18 cellular contexts compared by ENCODE assay signal in genomic region chr10:80528901-80529300, GRCh38. TPM values are rescaled to one million over a fixed set of nuclear protein-coding genes. Genes with fewer than 3 reads are reported as not detected.
DNase-seq lines count a peak whose midpoint lies in the region; ATAC-seq and TF ChIP-seq lines count a peak whose summit lies in the region.
"Had no signal": no experiment of that assay in that cellular context is flagged by ENCODE, and none has a peak within 500 bp of the region (broad histone marks: within the 10 kb centered on the region; RNA-seq: fewer than 3 reads in every experiment).

No MANE protein-coding gene starts in this region.

- no peaks in the 10 kb centered on the region for H3K4me1 ChIP-seq in IMR-90 (ENCODE audit: control insufficient read depth, insufficient read depth, low read length)
- peaks cover 9 to 92% (median 63%) of the 10 kb centered on the region in 6 donors for H3K4me1 ChIP-seq in spleen
- H3K4me1 ChIP-seq in mesenchymal stem cell (ENCODE audit: control insufficient read depth, insufficient read depth, low read depth, low read length), result peaks cover 15% of the 10 kb centered on the region
- H3K4me1 ChIP-seq: uterus had no signal

- H3K23ac ChIP-seq in IMR-90 (ENCODE audit: low read depth, low read length), result no peak overlapping the region
- peak overlapping the region in 1 of 2 experiments; percentile 9 for H3K23ac ChIP-seq in mesenchymal stem cell (ENCODE audit: low read length in 2 of 2)

- H3K18ac ChIP-seq in IMR-90 (ENCODE audit: low read depth, low read length) (no peak overlapping the region), mesenchymal stem cell (ENCODE audit: low read depth in 1 of 2, low read length in 2 of 2) (no peak overlapping the region)

- H2BK20ac ChIP-seq in IMR-90 (ENCODE audit: low read depth, low read length), result no peak overlapping the region

- CTCF ChIA-PET in activated CD8-positive, alpha-beta memory T cell treated with anti-CD3 and anti-CD28 coated beads, Interleukin-2, amount 10 ng/mL, durations not matched to agents 7 days and 5 days (lab: Charles Lee), result interaction anchor here (0.8 to 7.7 kb wide), 3 partner anchors 24 to 85 kb away, joined by 3 to 45 read pairs (median 28); no protein-coding TSS in a partner anchor
- CTCF ChIA-PET in IMR-90 (lab: Yijun Ruan, JAX), result interaction anchor here (0.6 kb wide), 1 partner anchor 28 kb away, joined by 3 read pairs; no protein-coding TSS in a partner anchor

- H2AK9ac ChIP-seq in IMR-90 (replicated peaks; ENCODE audit: low read depth, low read length, poor library complexity), result no peak overlapping the region

- no peak overlapping the region for H3K27ac ChIP-seq in IMR-90 (ENCODE audit: insufficient read depth, low read length)
- H3K27ac ChIP-seq in spleen, result peak overlapping the region in 5 of 8 donors; percentile 11 to 60 (median 54)
- H3K27ac ChIP-seq in mesenchymal stem cell (ENCODE audit: low read length, poor library complexity, severe bottlenecking), result no peak overlapping the region
- H3K27ac ChIP-seq: hepatocyte, ovary, SK-N-MC, uterus had no signal

- H3K9me3 Mint-ChIP-seq in activated CD8-positive, alpha-beta memory T cell treated with anti-CD3 and anti-CD28 coated beads, Interleukin-2, amount 10 ng/mL, durations not matched to agents 7 days and 5 days (ENCODE audit: low read depth), result no peaks in the 10 kb centered on the region
- no peaks in the 10 kb centered on the region for H3K9me3 Mint-ChIP-seq in dendritic cell treated with granulocyte-macrophage colony-stimulating factor and Interleukin-4, amounts not matched to agents 40 ng/mL and 50 ng/mL, for 4 days
- H3K9me3 Mint-ChIP-seq: IgD-negative memory B cell had no signal

- TF ChIP-seq RAD21 in IMR-90 (IDR thresholded peaks at IDR 0.05; ENCODE audit: low read length), result no peak

- peaks cover 15% of the 10 kb centered on the region for H3K36me3 Mint-ChIP-seq in activated CD8-positive, alpha-beta memory T cell treated with anti-CD3 and anti-CD28 coated beads, Interleukin-2, amount 10 ng/mL, durations not matched to agents 7 days and 5 days
- H3K36me3 Mint-ChIP-seq in dendritic cell treated with granulocyte-macrophage colony-stimulating factor and Interleukin-4, amounts not matched to agents 40 ng/mL and 50 ng/mL, for 4 days (ENCODE audit: low read depth), result no peaks in the 10 kb centered on the region

- H3K4ac ChIP-seq in IMR-90 (ENCODE audit: low read depth, low read length) (no peak overlapping the region), mesenchymal stem cell (ENCODE audit: low read depth in 1 of 2, low read length in 2 of 2) (no peak overlapping the region)

- no peaks in the 10 kb centered on the region for H3K36me3 ChIP-seq in IMR-90 (ENCODE audit: control insufficient read depth, insufficient read depth, low read length)
- no peaks in the 10 kb centered on the region for H3K36me3 ChIP-seq in spleen
- peaks cover 0 to 3% of the 10 kb centered on the region in 2 experiments for H3K36me3 ChIP-seq in mesenchymal stem cell (ENCODE audit: control insufficient read depth in 1 of 2, insufficient read depth in 2 of 2, low read depth in 1 of 2, low read length in 2 of 2)
- H3K36me3 ChIP-seq: ovary, uterus had no signal

- H2BK12ac ChIP-seq in mesenchymal stem cell (ENCODE audit: low read length in 2 of 2), result peak overlapping the region in 1 of 2 experiments; percentile 21

- no peaks in the 10 kb centered on the region for H3K9me1 ChIP-seq in IMR-90 (ENCODE audit: insufficient read depth, low read length)

- H2BK15ac ChIP-seq in IMR-90 (ENCODE audit: low read depth, low read length) (no peak overlapping the region), mesenchymal stem cell (ENCODE audit: low read depth, poor library complexity, severe bottlenecking) (no peak overlapping the region)

- in situ Hi-C loops in IMR-90 (cut with MboI; ENCODE audit: low sequenced_read_pairs), result no loop called here

- intact Hi-C loops in IMR-90 (cut with micrococcal nuclease), result no loop called here
- intact Hi-C loops in dendritic cell treated with granulocyte-macrophage colony-stimulating factor and Interleukin-4, amounts not matched to agents 40 ng/mL and 50 ng/mL, for 4 days (cut with micrococcal nuclease), result no loop called here
- intact Hi-C loops in spleen (cut with DNase I; ENCODE audit: low total_unique reads), result no loop called here

- no peak overlapping the region for H3K56ac ChIP-seq in IMR-90 (ENCODE audit: extremely low read depth, insufficient read depth, low read length)

- H4K91ac ChIP-seq in IMR-90 (ENCODE audit: insufficient read depth, low read depth, low read length) (no peak overlapping the region), mesenchymal stem cell (ENCODE audit: low read length) (no peak overlapping the region)

- DNase-seq in activated CD8-positive, alpha-beta memory T cell treated with anti-CD3 and anti-CD28 coated beads, Interleukin-2, amount 10 ng/mL, durations not matched to agents 7 days and 5 days, result no peak
- DNase-seq in activated CD8-positive, alpha-beta memory T cell treated with anti-CD3 and anti-CD28 coated beads, Interleukin-2, amount 50 U/mL, for 4 hours, result no peak
- no peak for DNase-seq in IMR-90
- DNase-seq in spleen, result no peak
- no peak for DNase-seq in mesenchymal stem cell
- DNase-seq in NCI-H1417 (lab: John Stamatoyannopoulos, UW), result no peak
- DNase-seq: NCI-H774, ovary, PC-3, uterus had no signal

- H3K4me3 ChIP-seq in IMR-90 (ENCODE audit: insufficient read depth, low read depth, low read length) (no peak overlapping the region), spleen (no peak overlapping the region), mesenchymal stem cell (ENCODE audit: insufficient read depth in 1 of 2, low read depth in 1 of 2, low read length in 2 of 2) (no peak overlapping the region)
- H3K4me3 ChIP-seq: GM12878, hepatocyte, mucosa of descending colon, ovary, SK-N-MC, skin epidermis, uterus had no signal

- 93% methylated on average over 3 of the region's 6 CpGs; no CpG with 5 or more reads in 1 of the 2 experiments for WGBS in IMR-90 (ENCODE audit: extremely low coverage in 2 of 2, insufficient read length in 1 of 2), 2 experiments
- WGBS in spleen, 5 donors, result 62 to 83% (median 66%) methylated on average over 6 of the region's 6 CpGs
- WGBS in mesenchymal stem cell, result 84% methylated on average over 6 of the region's 6 CpGs

- H4K5ac ChIP-seq in IMR-90 (ENCODE audit: low read depth, low read length), result no peak overlapping the region

- peak overlapping the region; percentile 44 for H3K4me3 Mint-ChIP-seq in activated CD8-positive, alpha-beta memory T cell treated with anti-CD3 and anti-CD28 coated beads, Interleukin-2, amount 10 ng/mL, durations not matched to agents 7 days and 5 days
- H3K4me3 Mint-ChIP-seq in dendritic cell treated with granulocyte-macrophage colony-stimulating factor and Interleukin-4, amounts not matched to agents 40 ng/mL and 50 ng/mL, for 4 days, result no peak overlapping the region
- H3K4me3 Mint-ChIP-seq: IgD-negative memory B cell had no signal

- POLR2A ChIA-PET in IMR-90 (lab: Charles Lee; ENCODE audit: unreplicated experiment), result no interaction called here

- H2BK5ac ChIP-seq in IMR-90 (ENCODE audit: low read depth, low read length, poor library complexity, severe bottlenecking), result no peak overlapping the region
- no peak overlapping the region for H2BK5ac ChIP-seq in mesenchymal stem cell (ENCODE audit: low read depth, low read length, poor library complexity, severe bottlenecking)

- no peak for TF ChIP-seq POLR2A in IMR-90 (IDR thresholded peaks at IDR 0.05; ENCODE audit: low read depth, low read length)
- no peak for TF ChIP-seq POLR2A in spleen (IDR thresholded peaks at IDR 0.05)

- H3K4me2 ChIP-seq in IMR-90 (ENCODE audit: low read depth, low read length), result no peak overlapping the region
- no peak overlapping the region for H3K4me2 ChIP-seq in mesenchymal stem cell (ENCODE audit: low read length, poor library complexity, severe bottlenecking)
- H3K4me2 ChIP-seq: hepatocyte had no signal

- dilution Hi-C loops in IMR-90 (cut with HindIII; ENCODE audit: low sequenced_read_pairs, unreplicated experiment), result no loop called here

- no peaks in the 10 kb centered on the region for H3K27me3 Mint-ChIP-seq in activated CD8-positive, alpha-beta memory T cell treated with anti-CD3 and anti-CD28 coated beads, Interleukin-2, amount 10 ng/mL, durations not matched to agents 7 days and 5 days
- peaks cover 2% of the 10 kb centered on the region for H3K27me3 Mint-ChIP-seq in dendritic cell treated with granulocyte-macrophage colony-stimulating factor and Interleukin-4, amounts not matched to agents 40 ng/mL and 50 ng/mL, for 4 days

- TF ChIP-seq CTCF in IMR-90 (conservative IDR thresholded peaks at IDR 0.05; ENCODE audit: low read depth, low read length), result no peak
- TF ChIP-seq CTCF in spleen (IDR thresholded peaks at IDR 0.05 in 8 of 11, conservative IDR thresholded peaks at IDR 0.05 in 3 of 11), result no peak

- BruUV-seq in IMR-90 (replicated peaks; lab: Mats Ljungman, UMichigan), result no TSS peak

- no peaks in the 10 kb centered on the region for H4K20me1 ChIP-seq in IMR-90 (ENCODE audit: insufficient read depth, low read length)

- no peak overlapping the region for H4K8ac ChIP-seq in IMR-90 (ENCODE audit: low read depth in 2 of 2, low read length in 2 of 2)
- H4K8ac ChIP-seq in mesenchymal stem cell (ENCODE audit: low read length), result no peak overlapping the region

- peaks cover 81% of the 10 kb centered on the region for H3K4me1 Mint-ChIP-seq in activated CD8-positive, alpha-beta memory T cell treated with anti-CD3 and anti-CD28 coated beads, Interleukin-2, amount 10 ng/mL, durations not matched to agents 7 days and 5 days
- H3K4me1 Mint-ChIP-seq in dendritic cell treated with granulocyte-macrophage colony-stimulating factor and Interleukin-4, amounts not matched to agents 40 ng/mL and 50 ng/mL, for 4 days (ENCODE audit: low read depth), result peaks cover 69% of the 10 kb centered on the region

- H3K9me3 ChIP-seq in IMR-90 (ENCODE audit: control insufficient read depth, insufficient read depth, low read length), result no peaks in the 10 kb centered on the region
- no peaks in the 10 kb centered on the region for H3K9me3 ChIP-seq in spleen
- H3K9me3 ChIP-seq in mesenchymal stem cell (ENCODE audit: control insufficient read depth, low read length), result no peaks in the 10 kb centered on the region
- H3K9me3 ChIP-seq: mucosa of descending colon, ovary, uterus had no signal

- peak overlapping the region; percentile 93 for H3K27ac Mint-ChIP-seq in activated CD8-positive, alpha-beta memory T cell treated with anti-CD3 and anti-CD28 coated beads, Interleukin-2, amount 10 ng/mL, durations not matched to agents 7 days and 5 days
- H3K27ac Mint-ChIP-seq in dendritic cell treated with granulocyte-macrophage colony-stimulating factor and Interleukin-4, amounts not matched to agents 40 ng/mL and 50 ng/mL, for 4 days, result peak overlapping the region; percentile 82

- no peak overlapping the region for H2BK120ac ChIP-seq in IMR-90 (ENCODE audit: low read depth, low read length)
- H2BK120ac ChIP-seq in mesenchymal stem cell (ENCODE audit: low read depth, low read length), result no peak overlapping the region

- H3K14ac ChIP-seq in IMR-90 (replicated peaks; ENCODE audit: low read depth, low read length), result no peak overlapping the region
- peak overlapping the region in 1 of 2 experiments; percentile 11 for H3K14ac ChIP-seq in mesenchymal stem cell (ENCODE audit: low read length in 2 of 2)

- H3K9ac ChIP-seq in IMR-90 (ENCODE audit: low read depth, low read length) (no peak overlapping the region), mesenchymal stem cell (ENCODE audit: low read length) (no peak overlapping the region)

- H3K27me3 ChIP-seq in IMR-90 (ENCODE audit: control insufficient read depth, insufficient read depth, low read length) (no peaks in the 10 kb centered on the region), spleen (replicated peaks in 1 of 7) (no peaks in the 10 kb centered on the region), mesenchymal stem cell (ENCODE audit: control insufficient read depth in 1 of 2, insufficient read depth in 1 of 2, low read length in 2 of 2) (no peaks in the 10 kb centered on the region)
- H3K27me3 ChIP-seq: hepatocyte, ovary, uterus had no signal

- H2AFZ ChIP-seq in IMR-90 (replicated peaks; ENCODE audit: low read length, poor library complexity) (peak overlapping the region; percentile 63), mesenchymal stem cell (ENCODE audit: low read depth, low read length) (no peak overlapping the region)
- H2AFZ ChIP-seq: hepatocyte had no signal

- H2AK5ac ChIP-seq in IMR-90 (ENCODE audit: low read depth, low read length) (no peak overlapping the region), mesenchymal stem cell (ENCODE audit: low read length, severe bottlenecking) (no peak overlapping the region)

- no peak for ATAC-seq in activated CD8-positive, alpha-beta memory T cell treated with anti-CD3 and anti-CD28 coated beads, Interleukin-2, amount 10 ng/mL, durations not matched to agents 7 days and 5 days
- ATAC-seq in IMR-90 (ENCODE audit: low read depth), result no peak
- ATAC-seq in HG02981 (IDR thresholded peaks at IDR 0.05; ENCODE audit: unreplicated experiment), result no peak
- ATAC-seq: GM12878, PC-3 had no signal

- H3K79me1 ChIP-seq in IMR-90 (ENCODE audit: low read depth in 1 of 2, low read length in 2 of 2) (no peaks in the 10 kb centered on the region), mesenchymal stem cell (replicated peaks; ENCODE audit: low read length, poor library complexity, severe bottlenecking) (peaks cover 3% of the 10 kb centered on the region)

RNA-seq across cellular contexts. Expression of gene SH2D4B, which starts 8.8 kb away (rescaled TPM):
- under 1 TPM in 1 of 2 experiments, not detected in 1; 0.09 TPM for total RNA-seq in activated CD8-positive, alpha-beta memory T cell treated with anti-CD3 and anti-CD28 coated beads, Interleukin-2, amount 10 ng/mL, durations not matched to agents 7 days and 5 days
- not detected in 2 replicates for total RNA-seq in IMR-90 (2012; rRNA removed)
- not detected in 2 replicates for polyA plus RNA-seq in IMR-90 (2012; rRNA removed)
- not detected in 2 replicates for polyA plus RNA-seq in IMR-90 (2012; cell fraction: cytosol; rRNA removed)
- not detected in 2 replicates for polyA plus RNA-seq in IMR-90 (2012; cell fraction: nucleus; rRNA removed; ENCODE audit: low replicate concordance)
- total RNA-seq in spleen, result under 1 TPM in 5 of 7 donors, not detected in 2; 0.11 to 0.46 (median 0.21) TPM
- under 1 TPM; 0.08 to 0.11 (median 0.10) TPM for polyA plus RNA-seq in spleen
- polyA plus RNA-seq in mesenchymal stem cell (2013, experiment 1 of 2), result not detected
- 0.01 TPM for polyA plus RNA-seq in mesenchymal stem cell (2013, experiment 2 of 2)
- total RNA-seq: hepatocyte, mucosa of descending colon, PC-3 had no signal
- polyA plus RNA-seq: hepatocyte, IgD-negative memory B cell had no signal

Comparison
In these comparisons a context has a peak if more than half of its experiments do, and no peak if none do; other contexts are left out.
1. H3K27ac ChIP-seq: peak in spleen (5 of 8); none in IMR-90 (single experiment) and mesenchymal stem cell (single experiment).